ENCODE assay signal across 1 cellular context in genomic region chr4:145618912-145619638, GRCh38.
TF ChIP-seq lines count a peak whose summit lies in the region.

Gene MMAA, plus strand, starts transcription at chr4:145619385. Its CDS starts 19,755 bp downstream, at chr4:145639140.

TF ChIP-seq in HepG2, 621 proteins besides CTCF, POLR2A, EP300 and RAD21 (continued from another document and continues in another):
- TF ChIP-seq KLF11 (CRISPR knock-in tag; IDR thresholded peaks at IDR 0.05) (no peak; the same call in 1 of the 2 replicates), HMG20B (CRISPR knock-in tag; conservative IDR thresholded peaks at IDR 0.05) (no peak), ZNF468 (CRISPR knock-in tag; IDR thresholded peaks at IDR 0.05) (no peak), TBP (CRISPR knock-in tag; IDR thresholded peaks at IDR 0.05) (no peak), GRHL1 (CRISPR knock-in tag; conservative IDR thresholded peaks at IDR 0.05) (no peak), BRD4 (CRISPR knock-in tag; IDR thresholded peaks at IDR 0.05) (0 out of 2 replicates have a peak, but pooled peaks have one; percentile 68), ZNF260 (CRISPR knock-in tag; IDR thresholded peaks at IDR 0.05; ENCODE audit: borderline replicate concordance, low read depth) (no peak), KDM3A (CRISPR knock-in tag; IDR thresholded peaks at IDR 0.05; ENCODE audit: low read depth) (peak; percentile 83), MYC (CRISPR knock-in tag; IDR thresholded peaks at IDR 0.05; ENCODE audit: borderline replicate concordance) (peak; percentile 98), PREB (CRISPR knock-in tag; IDR thresholded peaks at IDR 0.05) (no peak), MIXL1 (CRISPR knock-in tag; IDR thresholded peaks at IDR 0.05) (peak; percentile 78), GATAD1 (CRISPR knock-in tag; IDR thresholded peaks at IDR 0.05) (peak; percentile 85), ZNF740 (CRISPR knock-in tag; IDR thresholded peaks at IDR 0.05) (0 out of 2 replicates have a peak, but pooled peaks have one; percentile 33), NCOA1 (CRISPR knock-in tag; IDR thresholded peaks at IDR 0.05) (no peak), ZNF891 (CRISPR knock-in tag; IDR thresholded peaks at IDR 0.05) (peak; percentile 87; the same call in 1 of the 2 replicates), SP140L (CRISPR knock-in tag; IDR thresholded peaks at IDR 0.05; ENCODE audit: borderline replicate concordance) (peak; percentile 80; the same call in 1 of the 2 replicates), ZNF446 (CRISPR knock-in tag; IDR thresholded peaks at IDR 0.05) (no peak), ZNF235 (CRISPR knock-in tag; IDR thresholded peaks at IDR 0.05; ENCODE audit: borderline replicate concordance) (peak; percentile 94; the same call in 1 of the 2 replicates), IKZF4 (CRISPR knock-in tag; IDR thresholded peaks at IDR 0.05; ENCODE audit: borderline replicate concordance, low read depth, not compliant biosample characterization) (peak; percentile 78), ZNF383 (CRISPR knock-in tag; IDR thresholded peaks at IDR 0.05; ENCODE audit: borderline replicate concordance) (no peak), HDAC2 (CRISPR knock-in tag; IDR thresholded peaks at IDR 0.05) (peak; percentile 85), ZNF337 (CRISPR knock-in tag; IDR thresholded peaks at IDR 0.05; ENCODE audit: borderline replicate concordance, low read depth) (peak; percentile 59; the same call in 1 of the 2 replicates), ZMAT3 (CRISPR knock-in tag; conservative IDR thresholded peaks at IDR 0.05) (peak; percentile 88; the same call in 1 of the 2 replicates), ZFAT (CRISPR knock-in tag; conservative IDR thresholded peaks at IDR 0.05) (no peak), ZBTB46 (CRISPR knock-in tag; IDR thresholded peaks at IDR 0.05; ENCODE audit: borderline replicate concordance) (no peak), ASH2L (IDR thresholded peaks at IDR 0.05; ENCODE audit: insufficient read length, low read depth, low read length) (peak; percentile 84), KIAA2018 (CRISPR knock-in tag; IDR thresholded peaks at IDR 0.05; ENCODE audit: borderline replicate concordance) (no peak), LRRFIP1 (CRISPR knock-in tag; conservative IDR thresholded peaks at IDR 0.05) (no peak), SOX13 (IDR thresholded peaks at IDR 0.05) (peak; percentile 19; the same call in 1 of the 2 replicates), SOX13 (CRISPR knock-in tag; conservative IDR thresholded peaks at IDR 0.05 in 1 of 2, IDR thresholded peaks at IDR 0.05 in 1 of 2) (peak in 1 of 2 experiments; percentile 40; a peak in 1 of 4 replicates), SMAD9 (CRISPR knock-in tag; IDR thresholded peaks at IDR 0.05) (0 out of 2 replicates have a peak, but pooled peaks have one; percentile 84), SNAPC5 (CRISPR knock-in tag; IDR thresholded peaks at IDR 0.05; ENCODE audit: borderline replicate concordance) (no peak), SETDB1 (CRISPR knock-in tag; IDR thresholded peaks at IDR 0.05; ENCODE audit: borderline replicate concordance) (no peak), CHD4 (IDR thresholded peaks at IDR 0.05; ENCODE audit: borderline replicate concordance, low read length) (no peak), ZNF646 (CRISPR knock-in tag; IDR thresholded peaks at IDR 0.05) (no peak), JDP2 (CRISPR knock-in tag; IDR thresholded peaks at IDR 0.05; ENCODE audit: borderline replicate concordance) (no peak)
